9 cellular contexts compared by ENCODE assay signal in the genomic region with DNA sequence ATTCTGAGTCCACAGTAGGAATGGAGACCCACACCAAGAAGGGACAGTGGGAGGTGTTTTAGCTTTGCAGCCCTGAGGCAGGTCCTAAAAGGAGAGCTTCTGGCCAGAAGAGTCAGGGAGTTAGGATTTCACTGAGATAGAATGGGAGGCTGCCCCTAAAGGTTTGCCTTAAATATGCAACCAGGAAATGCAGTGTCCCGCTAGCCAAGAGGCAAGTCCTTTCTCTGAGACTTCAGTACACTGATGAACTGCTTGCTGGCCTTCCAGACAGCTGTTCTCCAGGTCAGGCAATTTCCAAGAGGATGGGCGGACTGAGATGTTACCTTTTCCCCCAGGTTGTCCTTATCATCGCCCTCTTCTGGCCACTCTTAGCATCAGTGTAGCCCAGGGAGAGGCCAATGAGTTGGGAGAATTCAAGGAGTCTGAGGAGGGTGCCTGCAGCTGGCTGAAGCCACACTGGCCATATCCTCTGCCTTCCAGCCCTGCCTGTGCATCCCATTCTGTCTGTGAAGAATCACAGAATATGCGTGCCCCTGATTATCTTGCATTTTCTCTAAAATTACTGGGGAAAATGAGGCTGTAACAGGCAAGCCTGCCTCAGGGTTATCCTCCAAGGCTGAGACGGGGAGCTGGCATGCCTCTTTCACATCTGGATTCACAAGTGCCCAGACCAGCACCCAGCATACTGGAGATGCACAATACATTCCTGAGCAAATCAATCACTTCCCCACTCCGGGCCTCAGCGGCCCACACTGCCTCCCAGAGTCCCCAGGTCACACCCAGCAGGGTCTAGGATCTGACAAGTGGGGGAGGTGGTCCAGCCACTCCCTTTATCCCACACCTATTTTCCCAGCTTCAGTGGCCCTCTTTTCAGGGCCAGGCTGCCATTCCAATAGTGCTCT. TPM values are rescaled to one million over a fixed set of nuclear protein-coding genes. Genes with fewer than 3 reads are reported as not detected.
DNase-seq lines count a peak whose midpoint lies in the region; ATAC-seq, FAIRE-seq and TF ChIP-seq lines count a peak whose summit lies in the region.
"Had no signal": no experiment of that assay in that cellular context is flagged by ENCODE, and none has a peak within 500 bp of the region (broad histone marks: within the 10 kb centered on the region; RNA-seq: fewer than 3 reads in every experiment).

No MANE protein-coding gene starts in this region.

- no peak overlapping the region for H3K14ac ChIP-seq in IMR-90 (replicated peaks; ENCODE audit: low read depth, low read length)

- peak overlapping the region; percentile 76 for H3K4me3 Mint-ChIP-seq in activated CD4-positive, alpha-beta T cell treated with anti-CD3 and anti-CD28 coated beads, Interleukin-2, amount 10 ng/mL, durations not matched to agents 24 days and 14 days

- H2BK15ac ChIP-seq in IMR-90 (ENCODE audit: low read depth, low read length) = no peak overlapping the region

- H3K36me3 ChIP-seq in IMR-90 (ENCODE audit: control insufficient read depth, insufficient read depth, low read length) = no peaks in the 10 kb centered on the region
- no peaks in the 10 kb centered on the region for H3K36me3 ChIP-seq in small intestine (ENCODE audit: control insufficient read depth in 2 of 2, insufficient read depth in 2 of 2, low read length in 2 of 2)

- BruUV-seq in IMR-90 (replicated peaks; lab: Mats Ljungman, UMichigan) = no TSS peak

- ATAC-seq in IMR-90 (ENCODE audit: low read depth) (no peak), GM21737 (IDR thresholded peaks at IDR 0.05; ENCODE audit: unreplicated experiment) (no peak), HG03520 (IDR thresholded peaks at IDR 0.05; ENCODE audit: unreplicated experiment) (no peak)

- no peak overlapping the region for H3K4ac ChIP-seq in IMR-90 (ENCODE audit: low read depth, low read length)

- H3K27ac ChIP-seq in IMR-90 (ENCODE audit: insufficient read depth, low read length) (no peak overlapping the region), small intestine (ENCODE audit: low read depth in 1 of 2, low read length in 1 of 2) (no peak overlapping the region)

- H3K4me2 ChIP-seq in IMR-90 (ENCODE audit: low read depth, low read length) = no peak overlapping the region

- no peaks in the 10 kb centered on the region; the same call in 1 of the 2 replicates for H3K4me1 ChIP-seq in IMR-90 (ENCODE audit: control insufficient read depth, insufficient read depth, low read length)
- H3K4me1 ChIP-seq in small intestine (ENCODE audit: control insufficient read depth in 2 of 2, insufficient read depth in 1 of 2, low read depth in 1 of 2, low read length in 1 of 2) = peaks cover 0 to 5% of the 10 kb centered on the region in 2 donors

- H3K56ac ChIP-seq in IMR-90 (ENCODE audit: extremely low read depth, insufficient read depth, low read length) = no peak overlapping the region

- no peak overlapping the region for H3K9ac ChIP-seq in IMR-90 (ENCODE audit: low read depth, low read length)

- 0% methylated on average over 2 of the region's 7 CpGs; no CpG with 5 or more reads in 1 of the 2 experiments for whole genome bisulfite sequencing in IMR-90 (ENCODE audit: extremely low coverage in 2 of 2, insufficient read length in 1 of 2), 2 experiments
- WGBS in small intestine, 3 donors = 46 to 62% (median 49%) methylated on average over 7 of the region's 7 CpGs

- H3K36me3 Mint-ChIP-seq in activated CD4-positive, alpha-beta T cell treated with anti-CD3 and anti-CD28 coated beads, Interleukin-2, amount 10 ng/mL, durations not matched to agents 24 days and 14 days (ENCODE audit: low read depth) = peaks cover 2% of the 10 kb centered on the region

- peaks cover 6% of the 10 kb centered on the region; the same call in 1 of the 2 replicates for H3K9me1 ChIP-seq in IMR-90 (ENCODE audit: insufficient read depth, low read length)

- in situ Hi-C loops in IMR-90 (cut with MboI; ENCODE audit: low sequenced_read_pairs) = loop anchor here (10.0 kb wide), 1 partner anchor 116 kb away; no protein-coding TSS in a partner anchor

- no peak for FAIRE-seq in small intestine (lab: Jason Lieb, UNC)

- H3K4me1 Mint-ChIP-seq in activated CD4-positive, alpha-beta T cell treated with anti-CD3 and anti-CD28 coated beads, Interleukin-2, amount 10 ng/mL, durations not matched to agents 24 days and 14 days = peaks cover 11% of the 10 kb centered on the region

- peak overlapping the region; percentile 10 for H2AK9ac ChIP-seq in IMR-90 (replicated peaks; ENCODE audit: low read depth, low read length, poor library complexity)

- H3K23ac ChIP-seq in IMR-90 (ENCODE audit: low read depth, low read length) = no peak overlapping the region

- no peak overlapping the region for H3K18ac ChIP-seq in IMR-90 (ENCODE audit: low read depth, low read length)

- H4K20me1 ChIP-seq in IMR-90 (ENCODE audit: insufficient read depth, low read length) = peaks cover 14% of the 10 kb centered on the region; the same call in 1 of the 2 replicates

- peak; percentile 28; the same call in 1 of the 2 replicates for TF ChIP-seq RAD21 in IMR-90 (IDR thresholded peaks at IDR 0.05; ENCODE audit: low read length)

- H2AFZ ChIP-seq in IMR-90 (replicated peaks; ENCODE audit: low read length, poor library complexity) = no peak overlapping the region

- H2BK120ac ChIP-seq in IMR-90 (ENCODE audit: low read depth, low read length) = no peak overlapping the region

- CTCF ChIA-PET in IMR-90 (lab: Yijun Ruan, JAX) = interaction anchor here (0.7 to 1.1 kb wide), 3 partner anchors 13 to 117 kb away, joined by 3 to 6 read pairs (median 3); no protein-coding TSS in a partner anchor

- intact Hi-C loops in activated CD4-positive, alpha-beta T cell treated with anti-CD3 and anti-CD28 coated beads, Interleukin-2, amount 10 ng/mL, durations not matched to agents 24 days and 14 days (cut with micrococcal nuclease) = loop anchor here (1.0 to 5.0 kb wide), 4 partner anchors 76 to 321 kb away; a partner anchor contains a TSS
- intact Hi-C loops in IMR-90 (cut with micrococcal nuclease) = loop anchor here (1.0 to 5.0 kb wide), 2 partner anchors 115 to 321 kb away; a partner anchor contains a TSS
- intact Hi-C loops in head of caudate nucleus (cut with DNase I) = loop anchor here (5.0 kb wide), 1 partner anchor 114 kb away; no protein-coding TSS in a partner anchor

- TF ChIP-seq POLR2A in IMR-90 (IDR thresholded peaks at IDR 0.05; ENCODE audit: low read depth, low read length) = no peak

- dilution Hi-C loops in IMR-90 (cut with HindIII; ENCODE audit: low sequenced_read_pairs, unreplicated experiment) = no loop called here

- no peak overlapping the region for H3K27ac Mint-ChIP-seq in activated CD4-positive, alpha-beta T cell treated with anti-CD3 and anti-CD28 coated beads, Interleukin-2, amount 10 ng/mL, durations not matched to agents 24 days and 14 days
- H3K27ac Mint-ChIP-seq: activated naive CD8-positive, alpha-beta T cell treated with anti-CD3 and anti-CD28 coated beads, Interleukin-2, amount 10 ng/mL, durations not matched to agents 7 days and 5 days had no signal

- H2BK20ac ChIP-seq in IMR-90 (ENCODE audit: low read depth, low read length) = no peak overlapping the region

- H4K91ac ChIP-seq in IMR-90 (ENCODE audit: insufficient read depth, low read depth, low read length) = no peak overlapping the region

- no peak overlapping the region for H2BK5ac ChIP-seq in IMR-90 (ENCODE audit: low read depth, low read length, poor library complexity, severe bottlenecking)

- no peak overlapping the region for H2AK5ac ChIP-seq in IMR-90 (ENCODE audit: low read depth, low read length)

- H4K5ac ChIP-seq in IMR-90 (ENCODE audit: low read depth, low read length) = no peak overlapping the region

- peak; percentile 50 for TF ChIP-seq CTCF in IMR-90 (conservative IDR thresholded peaks at IDR 0.05; ENCODE audit: low read depth, low read length)

- H3K9me3 Mint-ChIP-seq in activated CD4-positive, alpha-beta T cell treated with anti-CD3 and anti-CD28 coated beads, Interleukin-2, amount 10 ng/mL, durations not matched to agents 24 days and 14 days = no peaks in the 10 kb centered on the region
- H3K9me3 Mint-ChIP-seq: activated naive CD8-positive, alpha-beta T cell treated with anti-CD3 and anti-CD28 coated beads, Interleukin-2, amount 10 ng/mL, durations not matched to agents 7 days and 5 days had no signal

- H4K8ac ChIP-seq in IMR-90 (ENCODE audit: low read depth in 2 of 2, low read length in 2 of 2) = no peak overlapping the region

- POLR2A ChIA-PET in IMR-90 (lab: Charles Lee; ENCODE audit: unreplicated experiment) = no interaction called here

- peaks cover 67% of the 10 kb centered on the region for H3K27me3 Mint-ChIP-seq in activated CD4-positive, alpha-beta T cell treated with anti-CD3 and anti-CD28 coated beads, Interleukin-2, amount 10 ng/mL, durations not matched to agents 24 days and 14 days

- no peak overlapping the region for H3K4me3 ChIP-seq in IMR-90 (ENCODE audit: insufficient read depth, low read depth, low read length)
- H3K4me3 ChIP-seq in small intestine (ENCODE audit: low read depth in 1 of 2, low read length in 2 of 2) = no peak overlapping the region

- H3K27me3 ChIP-seq in IMR-90 (ENCODE audit: control insufficient read depth, insufficient read depth, low read length) (peaks cover 29% of the 10 kb centered on the region), small intestine (ENCODE audit: control insufficient read depth in 2 of 2, insufficient read depth in 2 of 2, low read length in 2 of 2) (peaks cover 0 to 3% of the 10 kb centered on the region in 2 donors)

- H3K9me3 ChIP-seq in IMR-90 (ENCODE audit: control insufficient read depth, insufficient read depth, low read length) = no peaks in the 10 kb centered on the region
- H3K9me3 ChIP-seq in small intestine (ENCODE audit: control insufficient read depth, low read depth) = no peaks in the 10 kb centered on the region

- peak; percentile 74 for DNase-seq in activated CD4-positive, alpha-beta T cell treated with anti-CD3 and anti-CD28 coated beads, Interleukin-2, amount 10 ng/mL, durations not matched to agents 24 days and 14 days
- DNase-seq in activated CD4-positive, alpha-beta T cell treated with anti-CD3 and anti-CD28 coated beads for 1 hour = no peak
- DNase-seq in IMR-90 = peak; percentile 17
- DNase-seq in UCSD-AML1 (lab: John Stamatoyannopoulos, UW; ENCODE audit: unreplicated experiment) = peak; percentile 26
- DNase-seq in head of caudate nucleus = peak in 27 of 42 donors; percentile 17 to 75 (median 49)
- DNase-seq in small intestine = peak; percentile 66
- DNase-seq: activated naive CD8-positive, alpha-beta T cell treated with anti-CD3 and anti-CD28 coated beads, Interleukin-2, amount 10 ng/mL, durations not matched to agents 7 days and 5 days had no signal

- H3K79me1 ChIP-seq in IMR-90 (ENCODE audit: low read depth in 1 of 2, low read length in 2 of 2) = 0 out of 4 replicates have a peak, but pooled peaks cover 0 to 3% of the 10 kb centered on the region in 2 experiments

TF ChIP-seq in IMR-90, 13 proteins besides CTCF, POLR2A, EP300 and RAD21 (continues in another document):
- no peak for TF ChIP-seq MXI1 (IDR thresholded peaks at IDR 0.05; ENCODE audit: borderline replicate concordance, low read depth, low read length)

RNA-seq across cellular contexts. Expression of a gene that starts 2.4 kb away (rescaled TPM):
- total RNA-seq in activated CD4-positive, alpha-beta T cell treated with anti-CD3 and anti-CD28 coated beads, Interleukin-2, amount 10 ng/mL, durations not matched to agents 24 days and 14 days = not detected in 2 replicates
- total RNA-seq in IMR-90 (2012; rRNA removed) = under 0.01 TPM in 2 replicates
- 0.03 and 0.05 TPM in 2 replicates for polyA plus RNA-seq in IMR-90 (2012; rRNA removed)
- 0.13 TPM in 1 of 2 replicates, not detected in the other for polyA plus RNA-seq in IMR-90 (2012; cell fraction: cytosol; rRNA removed)
- polyA plus RNA-seq in IMR-90 (2012; cell fraction: nucleus; rRNA removed; ENCODE audit: low replicate concordance) = 0.01 and 0.21 TPM in 2 replicates
- polyA plus RNA-seq in small intestine = under 1 TPM in 2 of 3 donors, not detected in 1; 0.46 to 0.54 TPM
- total RNA-seq: activated naive CD8-positive, alpha-beta T cell treated with anti-CD3 and anti-CD28 coated beads, Interleukin-2, amount 10 ng/mL, durations not matched to agents 7 days and 5 days had no signal
